13 cellular contexts compared by ENCODE assay signal in the genomic region with DNA sequence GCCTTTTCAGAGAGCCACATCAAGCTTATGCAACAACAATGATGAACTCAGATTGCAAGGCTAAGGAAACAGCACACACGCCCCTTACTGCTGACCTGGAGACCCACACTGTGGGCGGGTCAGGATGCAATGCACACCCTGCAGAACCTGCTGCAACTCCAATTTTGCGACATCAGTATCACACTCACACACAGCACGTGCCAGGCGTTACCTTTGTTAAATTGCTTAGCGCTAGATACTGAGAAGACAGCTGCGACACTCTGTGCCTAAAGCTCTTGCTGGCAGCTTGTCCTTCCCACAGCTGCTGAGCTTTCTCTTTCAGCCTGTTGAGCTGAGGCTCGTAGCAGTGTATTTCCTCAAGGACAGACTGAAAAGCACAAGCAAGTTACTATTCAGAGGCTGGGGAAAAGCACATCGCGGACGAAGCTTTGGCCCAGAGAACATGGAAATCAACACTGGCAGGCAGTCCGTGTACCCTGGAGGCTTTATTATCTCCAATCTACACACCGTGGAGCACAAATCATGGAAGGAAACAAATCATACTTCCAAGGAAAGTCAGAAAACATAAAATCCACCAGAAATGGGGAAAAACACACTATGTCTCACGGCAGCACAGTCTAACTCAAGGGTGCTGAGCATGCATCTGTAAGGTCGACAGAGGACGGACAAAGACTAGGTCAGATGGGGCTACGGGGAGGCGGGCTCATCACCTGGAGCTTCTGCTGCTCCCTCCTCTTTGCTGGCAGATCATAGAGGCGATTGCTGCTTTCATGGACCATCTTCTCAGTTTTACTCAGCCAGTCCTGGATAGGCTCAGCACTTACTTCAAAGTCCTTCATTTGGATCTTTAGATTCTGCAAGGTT.
A peak's percentile ranks its signal among the peaks of the same experiment; 100 is the strongest.
DNase-seq lines count a peak whose midpoint lies in the region; ATAC-seq and TF ChIP-seq lines count a peak whose summit lies in the region.
"Had no signal": no experiment of that assay in that cellular context is flagged by ENCODE, and none has a peak within 500 bp of the region (broad histone marks: within the 10 kb centered on the region; RNA-seq: fewer than 3 reads in every experiment).

No MANE protein-coding gene starts in this region.

- no peaks in the 10 kb centered on the region for H3K9me3 Mint-ChIP-seq in activated naive CD4-positive, alpha-beta T cell treated with anti-CD3 and anti-CD28 coated beads, Interleukin-2, amount 10 ng/mL, durations not matched to agents 7 days and 5 days
- H3K9me3 Mint-ChIP-seq: CD4-positive, CD25-positive, alpha-beta regulatory T cell had no signal

- no peak overlapping the region for H3K4me3 ChIP-seq in parathyroid adenoma (ENCODE audit: low read depth, low read length)
- H3K4me3 ChIP-seq: GM12878 had no signal

- H3K36me3 ChIP-seq in parathyroid adenoma (ENCODE audit: control insufficient read depth, insufficient read depth, low read length), result no peaks in the 10 kb centered on the region

- H3K27ac Mint-ChIP-seq in activated naive CD4-positive, alpha-beta T cell treated with anti-CD3 and anti-CD28 coated beads, Interleukin-2, amount 10 ng/mL, durations not matched to agents 7 days and 5 days, result no peak overlapping the region
- H3K27ac Mint-ChIP-seq: CD4-positive, CD25-positive, alpha-beta regulatory T cell had no signal

- peak; percentile 37 for DNase-seq in D341Med (ENCODE audit: low spot score)
- peak in 38 of 56 donors; percentile 1 to 51 (median 16) for DNase-seq in amygdala (lab: John Stamatoyannopoulos, UW)
- DNase-seq in left ventricle myocardium superior, result peak; percentile 58
- DNase-seq in NCI-H2196 treated with DMSO at 0.1 percent for 48 hours (lab: John Stamatoyannopoulos, UW; ENCODE audit: unreplicated experiment), result no peak
- no peak for DNase-seq in NCI-H345 treated with DMSO at 0.1 percent for 48 hours (lab: John Stamatoyannopoulos, UW; ENCODE audit: unreplicated experiment)
- no peak for DNase-seq in activated naive CD4-positive, alpha-beta T cell treated with anti-CD3 and anti-CD28 coated beads, Interleukin-2, amount 10 ng/mL, durations not matched to agents 7 days and 5 days
- DNase-seq: CD4-positive, CD25-positive, alpha-beta regulatory T cell; cortex of kidney; NCI-H1694; SW 1271 had no signal

- no peak overlapping the region for H3K9ac ChIP-seq in parathyroid adenoma

- H3K79me2 ChIP-seq in parathyroid adenoma, result no peaks in the 10 kb centered on the region

- H3K4me1 Mint-ChIP-seq in activated naive CD4-positive, alpha-beta T cell treated with anti-CD3 and anti-CD28 coated beads, Interleukin-2, amount 10 ng/mL, durations not matched to agents 7 days and 5 days, result no peaks in the 10 kb centered on the region
- H3K4me1 Mint-ChIP-seq: CD4-positive, CD25-positive, alpha-beta regulatory T cell had no signal

- no peak for TF ChIP-seq CTCF in parathyroid adenoma (IDR thresholded peaks at IDR 0.05)

- peaks cover 3% of the 10 kb centered on the region for H3K4me1 ChIP-seq in parathyroid adenoma

- peak overlapping the region; percentile 61 for H3K27ac ChIP-seq in parathyroid adenoma

- peaks cover 13% of the 10 kb centered on the region for H3K27me3 Mint-ChIP-seq in activated naive CD4-positive, alpha-beta T cell treated with anti-CD3 and anti-CD28 coated beads, Interleukin-2, amount 10 ng/mL, durations not matched to agents 7 days and 5 days

- H3K4me2 ChIP-seq in parathyroid adenoma (ENCODE audit: low read length), result no peak overlapping the region

- no peak overlapping the region for H3K4me3 Mint-ChIP-seq in activated naive CD4-positive, alpha-beta T cell treated with anti-CD3 and anti-CD28 coated beads, Interleukin-2, amount 10 ng/mL, durations not matched to agents 7 days and 5 days
- H3K4me3 Mint-ChIP-seq: CD4-positive, CD25-positive, alpha-beta regulatory T cell had no signal

- H3K27me3 ChIP-seq in parathyroid adenoma (ENCODE audit: control insufficient read depth, insufficient read depth, low read length), result no peaks in the 10 kb centered on the region

- peak overlapping the region; percentile 68 for H2AFZ ChIP-seq in parathyroid adenoma

- no peaks in the 10 kb centered on the region for H3K36me3 Mint-ChIP-seq in activated naive CD4-positive, alpha-beta T cell treated with anti-CD3 and anti-CD28 coated beads, Interleukin-2, amount 10 ng/mL, durations not matched to agents 7 days and 5 days
- H3K36me3 Mint-ChIP-seq: CD4-positive, CD25-positive, alpha-beta regulatory T cell had no signal

- H3K9me3 ChIP-seq in parathyroid adenoma (ENCODE audit: control insufficient read depth, low read length), result no peaks in the 10 kb centered on the region

- intact Hi-C loops in left ventricle myocardium superior (cut with micrococcal nuclease), result no loop called here

- CTCF ChIA-PET in activated naive CD4-positive, alpha-beta T cell treated with anti-CD3 and anti-CD28 coated beads, Interleukin-2, amount 10 ng/mL, durations not matched to agents 7 days and 5 days (lab: Charles Lee), result interaction anchor here (1.7 kb wide), 1 partner anchor 31 kb away, joined by 6 read pairs; no protein-coding TSS in a partner anchor

- ATAC-seq in left ventricle myocardium superior (peak; percentile 92), HG03354 (IDR thresholded peaks at IDR 0.05; ENCODE audit: poor library complexity, severe bottlenecking, unreplicated experiment) (no peak)
- ATAC-seq: GM12878 had no signal

Comparison
In these comparisons a context has a peak if more than half of its experiments do, and no peak if none do; other contexts are left out.
1. DNase-seq: peak in D341Med (single experiment), amygdala (38 of 56) and left ventricle myocardium superior (single experiment); none in NCI-H2196 treated with DMSO at 0.1 percent for 48 hours (single experiment), NCI-H345 treated with DMSO at 0.1 percent for 48 hours (single experiment) and activated naive CD4-positive, alpha-beta T cell treated with anti-CD3 and anti-CD28 coated beads, Interleukin-2, amount 10 ng/mL, durations not matched to agents 7 days and 5 days (single experiment).